Comparison of ENCODE assay signal across 19 cellular contexts in genomic region chr14:61877768-61878167, GRCh38.
"Had no signal": no experiment of that assay in that cellular context is flagged by ENCODE, and none has a peak within 500 bp of the region (broad histone marks: within the 10 kb centered on the region; RNA-seq: fewer than 3 reads in every experiment).

No MANE protein-coding gene starts in this region.

- H3K9me3 ChIP-seq: SK-N-SH had no signal

- H3K4me3 ChIP-seq: K562 had no signal

- FAIRE-seq: K562, RCC 7860 had no signal

- H3K27ac ChIP-seq: HL-60, KMS-11, RWPE1 had no signal

- DNase-seq: Kasumi-1, MM.1S, NCI-H1092 treated with DMSO at 0.1 percent for 48 hours, NCI-H1436, NCI-H187, NCI-H2029, NCI-H2081 treated with DMSO at 0.1 percent for 48 hours, NCI-H226, NCI-H446, NCI-H510A, NCI-H524 treated with DMSO at 0.1 percent for 48 hours, NCI-H774, SHP77 had no signal

- H3K9ac ChIP-seq: KMS-11, SK-N-SH had no signal

- H3K4me2 ChIP-seq: KMS-11, SK-N-SH had no signal

- ATAC-seq: K562 had no signal
